ENCODE assay signal across 8 cellular contexts in genomic region chr14:87805315-87805723, GRCh38.
DNase-seq lines count a peak whose midpoint lies in the region; ATAC-seq and TF ChIP-seq lines count a peak whose summit lies in the region.

No MANE protein-coding gene starts in this region.

- peak; percentile 46 to 69 (median 60) for TF ChIP-seq CTCF in heart left ventricle (IDR thresholded peaks at IDR 0.05)

- no peaks in the 10 kb centered on the region for H3K9me3 Mint-ChIP-seq in activated T-cell treated with anti-CD3 and anti-CD28 coated beads, Interleukin-2, amount 50 U/mL, for 4 hours

- no peak overlapping the region for H2AFZ ChIP-seq in GM23248

- H3K36me3 Mint-ChIP-seq in activated T-cell treated with anti-CD3 and anti-CD28 coated beads, Interleukin-2, amount 50 U/mL, for 4 hours (ENCODE audit: insufficient read depth): no peaks in the 10 kb centered on the region

- 0 out of 2 replicates have a peak, but pooled peaks cover 7% of the 10 kb centered on the region for H3K4me1 ChIP-seq in GM23248 (ENCODE audit: insufficient read depth)
- H3K4me1 ChIP-seq in heart left ventricle: no peaks in the 10 kb centered on the region

- no peaks in the 10 kb centered on the region for H4K20me1 ChIP-seq in GM23248 (ENCODE audit: insufficient read depth)

- no peaks in the 10 kb centered on the region for H3K27me3 ChIP-seq in GM23248 (replicated peaks; ENCODE audit: insufficient read depth)
- H3K27me3 ChIP-seq in heart left ventricle: no peaks in the 10 kb centered on the region

- H3K4me2 ChIP-seq in GM23248 (ENCODE audit: unreplicated experiment): no peak overlapping the region

- H3K9me3 ChIP-seq in GM23248 (ENCODE audit: low read depth) (no peaks in the 10 kb centered on the region), heart left ventricle (no peaks in the 10 kb centered on the region)

- peaks cover 4% of the 10 kb centered on the region for H3K27me3 Mint-ChIP-seq in activated T-cell treated with anti-CD3 and anti-CD28 coated beads, Interleukin-2, amount 50 U/mL, for 4 hours (ENCODE audit: low read depth)

- ATAC-seq in activated T-cell treated with anti-CD3 and anti-CD28 coated beads, Interleukin-2, amount 50 U/mL, for 4 hours: peak in 1 of 2 donors; percentile 51
- ATAC-seq in heart left ventricle (peak in 3 of 4 donors; percentile 52 to 63 (median 55)), GM19467 (IDR thresholded peaks at IDR 0.05; ENCODE audit: unreplicated experiment) (no peak)

- no peaks in the 10 kb centered on the region for H3K9me2 ChIP-seq in GM23248 (ENCODE audit: insufficient read depth)

- DNase-seq in NCI-H2081 (lab: John Stamatoyannopoulos, UW) (peak; percentile 7 to 21), NCI-H2081 treated with DMSO at 0.1 percent for 48 hours (lab: John Stamatoyannopoulos, UW) (no peak), GM23248 (peak; percentile 48), NAMALWA (ENCODE audit: low spot score) (peak; percentile 63), heart left ventricle (peak in 3 of 5 donors; percentile 25 to 37 (median 34))
- peak; percentile 11 for DNase-seq in activated T-cell treated with anti-CD3 and anti-CD28 coated beads, Interleukin-2, amount 50 U/mL, for 4 hours
- DNase-seq in stimulated activated CD4-positive, alpha-beta T cell treated with anti-CD3 and anti-CD28 coated beads, Interleukin-4, amount 100 ng/mL, for 24 hours: peak; percentile 42

- H3K4me3 ChIP-seq in GM23248 (no peak overlapping the region), heart left ventricle (no peak overlapping the region)

- no peaks in the 10 kb centered on the region for H3K79me2 ChIP-seq in GM23248 (ENCODE audit: insufficient read depth)

- H3K27ac ChIP-seq in GM23248 (no peak overlapping the region), heart left ventricle (peak overlapping the region in 1 of 12 donors; percentile 30)

- H3K4me3 Mint-ChIP-seq in activated T-cell treated with anti-CD3 and anti-CD28 coated beads, Interleukin-2, amount 50 U/mL, for 4 hours: no peak overlapping the region

- no peaks in the 10 kb centered on the region for H3F3A ChIP-seq in GM23248 (ENCODE audit: insufficient read depth)

- 1 to 3% methylated on average over 4 of the region's 4 CpGs for WGBS in GM23248 (ENCODE audit: low coverage in 1 of 2, low lambda C conversion rate in 2 of 2, missing lambda C conversion rate in 2 of 2), 2 experiments
- WGBS in heart left ventricle, 4 donors: 18 to 21% (median 20%) methylated on average over 4 of the region's 4 CpGs

- H3K4me1 Mint-ChIP-seq in activated T-cell treated with anti-CD3 and anti-CD28 coated beads, Interleukin-2, amount 50 U/mL, for 4 hours (ENCODE audit: low read depth): no peaks in the 10 kb centered on the region

- no peaks in the 10 kb centered on the region for H3K36me3 ChIP-seq in GM23248 (ENCODE audit: low read depth)
- no peaks in the 10 kb centered on the region for H3K36me3 ChIP-seq in heart left ventricle

- TF ChIP-seq POLR2A in heart left ventricle (IDR thresholded peaks at IDR 0.05): no peak

- intact Hi-C loops in heart left ventricle (cut with DNase I): loop anchor here in 8 of 10 donors (1.0 to 5.0 kb wide), 4 partner anchors 90 to 92 kb away; no protein-coding TSS in a partner anchor

- in situ Hi-C loops in GM23248 (cut with MboI): loop anchor here (10.0 kb wide), 1 partner anchor 89 kb away; no protein-coding TSS in a partner anchor

- H3K9ac ChIP-seq in GM23248: no peak overlapping the region
